In the genomic region with DNA sequence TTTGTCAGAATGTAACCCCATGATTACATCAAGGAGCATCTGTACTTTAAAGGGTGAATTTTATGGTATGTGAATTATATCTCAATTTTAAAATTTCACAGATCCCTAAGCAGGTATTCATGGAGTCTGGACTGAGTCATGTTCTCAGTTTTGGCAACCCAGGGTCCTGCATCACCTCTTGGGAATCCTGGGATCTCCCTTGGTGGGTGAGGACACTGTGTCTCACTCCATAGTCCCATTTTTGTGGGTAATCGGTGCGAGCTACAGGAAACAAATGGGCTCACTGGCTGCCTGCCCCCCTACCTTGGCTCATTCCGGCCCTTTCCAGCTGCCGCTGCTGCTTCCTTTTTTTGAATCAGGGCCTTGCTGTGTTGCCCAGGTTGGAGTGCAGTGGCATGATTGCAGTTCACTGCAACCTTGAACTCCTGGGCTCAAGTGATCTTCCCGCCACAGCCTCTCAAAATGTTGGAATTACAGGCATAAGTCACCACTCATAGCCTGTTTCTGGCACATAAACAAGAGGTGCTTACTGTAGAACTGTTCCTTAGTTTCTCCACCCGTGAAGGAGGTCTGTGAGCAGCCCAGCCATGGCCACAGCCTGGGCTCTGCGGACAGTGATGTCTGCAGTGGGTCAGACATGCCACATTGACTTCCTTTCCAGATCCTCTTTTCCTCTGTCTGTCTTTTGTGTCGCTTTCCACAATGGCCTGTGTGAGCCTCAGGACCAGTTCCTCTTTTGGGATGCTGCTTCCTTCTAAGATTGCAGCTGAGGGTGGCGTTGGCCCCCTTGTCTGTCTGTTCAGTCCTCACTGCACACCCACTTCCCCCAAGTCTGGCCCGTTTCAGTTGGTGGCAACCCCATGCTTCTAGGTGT, we compare ENCODE assay signal across 9 cellular contexts.
DNase-seq lines count a peak whose midpoint lies in the region; ATAC-seq and TF ChIP-seq lines count a peak whose summit lies in the region.
"Had no signal": no experiment of that assay in that cellular context is flagged by ENCODE, and none has a peak within 500 bp of the region (broad histone marks: within the 10 kb centered on the region; RNA-seq: fewer than 3 reads in every experiment).

No MANE protein-coding gene starts in this region.

- ATAC-seq in HG02885 (IDR thresholded peaks at IDR 0.05; ENCODE audit: poor library complexity, unreplicated experiment) = peak; percentile 35
- ATAC-seq in GM18519 (IDR thresholded peaks at IDR 0.05; ENCODE audit: low FRiP score, unreplicated experiment) = no peak

- peak overlapping the region; percentile 38 for H3K4me3 ChIP-seq in GM12865 (ENCODE audit: low read depth, low read length)

- DNase-seq in GM12865 (ENCODE audit: low read depth) (peak; percentile 72), RPMI8226 (peak; percentile 26), kidney tubule cell (ENCODE audit: low spot score) (peak; percentile 85), activated gamma-delta T cell (lab: John Stamatoyannopoulos, UW) (no peak), dedifferentiated amniotic fluid mesenchymal stem cell (ENCODE audit: extremely low spot score) (no peak), NCI-H446 (lab: John Stamatoyannopoulos, UW) (no peak)
- DNase-seq: effector CD4-positive, alpha-beta T cell had no signal

- TF ChIP-seq CTCF in GM12865 (IDR thresholded peaks at IDR 0.05; ENCODE audit: insufficient read depth, low read depth, low read length, missing control alignments) = no peak

Comparison
In these comparisons a context has a peak if more than half of its experiments do, and no peak if none do; other contexts are left out.
1. DNase-seq: peak in GM12865 (single experiment), RPMI8226 (single experiment) and kidney tubule cell (single experiment); none in activated gamma-delta T cell (single experiment), dedifferentiated amniotic fluid mesenchymal stem cell (single experiment) and NCI-H446 (0 of 2).